8 cellular contexts compared by ENCODE assay signal in the genomic region with DNA sequence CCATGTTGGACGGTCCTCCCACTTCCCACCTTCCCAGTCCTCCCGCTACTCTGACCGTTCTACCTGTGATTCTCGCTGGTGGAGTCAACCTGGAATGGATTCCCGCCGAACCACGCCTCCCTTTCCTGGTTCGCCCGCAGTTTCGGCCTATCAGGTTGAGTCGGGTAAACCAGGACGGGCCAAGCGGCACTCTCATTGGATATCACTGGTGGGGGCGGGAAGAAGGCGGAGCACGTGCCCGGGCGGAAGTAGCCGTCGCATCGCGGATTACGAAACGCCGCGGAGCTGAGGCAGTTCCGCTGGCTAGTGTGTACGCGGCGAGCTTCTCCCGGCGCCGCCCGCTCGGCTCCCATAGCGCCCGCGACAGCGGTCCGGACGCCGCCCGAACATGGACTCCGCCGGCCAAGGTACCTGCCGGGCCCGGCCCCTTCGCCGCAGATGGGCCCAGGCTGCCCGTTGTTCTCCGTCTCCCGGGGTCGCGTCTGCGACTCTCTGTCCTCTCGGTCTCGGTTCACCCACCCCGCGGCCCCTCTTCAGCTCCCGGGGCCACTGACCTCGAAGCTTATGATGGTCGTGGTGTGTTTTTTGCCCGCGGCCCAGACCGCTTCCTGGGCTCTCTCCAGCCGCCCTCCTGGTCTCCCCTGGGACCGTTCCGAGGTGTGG. TPM values are rescaled to one million over a fixed set of nuclear protein-coding genes. Genes with fewer than 3 reads are reported as not detected.
DNase-seq lines count a peak whose midpoint lies in the region; ATAC-seq and TF ChIP-seq lines count a peak whose summit lies in the region.

A gene (plus strand): TSS at position 293 of the 663 bp plus-strand sequence. CDS start 96 bp downstream, at position 389.

- peaks cover 21 to 28% of the 10 kb centered on the region in 2 donors for H3K4me1 Mint-ChIP-seq in effector memory CD8-positive, alpha-beta T cell (ENCODE audit: low read depth in 2 of 2)

- peaks cover 41% of the 10 kb centered on the region for H3K36me3 Mint-ChIP-seq in effector memory CD8-positive, alpha-beta T cell (ENCODE audit: insufficient read depth)

- peak within 1 kb of the TSS; percentile 88 to 91 for H3K27ac Mint-ChIP-seq in effector memory CD8-positive, alpha-beta T cell

- DNase-seq in CMK (ENCODE audit: low read depth) (peak; percentile 98), GM20000 (ENCODE audit: low spot score) (peak; percentile 98), HT1080 (ENCODE audit: low read depth) (peak; percentile 98), NOMO-1 treated with DMSO at 0.1 percent for 48 hours (lab: John Stamatoyannopoulos, UW; ENCODE audit: unreplicated experiment) (peak; percentile 98), medulla oblongata (ENCODE audit: extremely low spot score) (peak; percentile 99)
- peak; percentile 95 to 97 for DNase-seq in activated CD8-positive, alpha-beta memory T cell treated with anti-CD3 and anti-CD28 coated beads for 4 hours (ENCODE audit: low read depth in 2 of 2)
- DNase-seq in effector memory CD8-positive, alpha-beta T cell = peak; percentile 95 to 96 (median 95)
- peak; percentile 97 for DNase-seq in stimulated activated CD8-positive, alpha-beta memory T cell treated with anti-CD3 and anti-CD28 coated beads, Interleukin-12 subunit alpha, Interleukin-12 subunit beta, amount 100 ng/mL, for 1 hour (ENCODE audit: low read depth)

- no peak for TF ChIP-seq CTCF in GM20000 (IDR thresholded peaks at IDR 0.05; ENCODE audit: extremely low read depth, missing control alignments)

- no peaks in the 10 kb centered on the region for H3K9me3 Mint-ChIP-seq in effector memory CD8-positive, alpha-beta T cell

- ATAC-seq in effector memory CD8-positive, alpha-beta T cell (replicated peaks) = peak; percentile 86

- H3K27me3 Mint-ChIP-seq in effector memory CD8-positive, alpha-beta T cell = no peaks in the 10 kb centered on the region

- H3K4me3 Mint-ChIP-seq in effector memory CD8-positive, alpha-beta T cell = peak within 1 kb of the TSS; percentile 86 to 90

RNA-seq across cellular contexts. Expression of the gene that starts here (rescaled TPM):
- total RNA-seq in HT1080 (2014; rRNA removed; shearing (Covaris generic)) = 119 and 120 TPM in 2 replicates
- polyA plus RNA-seq in HT1080 (2015; cell fraction: cytosol; rRNA removed) = 172 and 187 TPM in 2 replicates
- polyA plus RNA-seq in HT1080 (2015; cell fraction: nucleus; rRNA removed) = 110 and 132 TPM in 2 replicates

Comparison
In these comparisons a context has a peak if more than half of its experiments do, and no peak if none do; other contexts are left out.
1. Peak in every context shown above with its lines: DNase-seq and ATAC-seq.